In genomic region chr11:67439321-67440228, GRCh38 we compare ENCODE assay signal across 9 cellular contexts. TPM values are rescaled to one million over a fixed set of nuclear protein-coding genes. Genes with fewer than 3 reads are reported as not detected.
DNase-seq lines count a peak whose midpoint lies in the region; ATAC-seq and TF ChIP-seq lines count a peak whose summit lies in the region.
"Had no signal": no experiment of that assay in that cellular context is flagged by ENCODE, and none has a peak within 500 bp of the region (broad histone marks: within the 10 kb centered on the region; RNA-seq: fewer than 3 reads in every experiment).

No MANE protein-coding gene starts in this region.

- H3K36me3 Mint-ChIP-seq in CD8-positive, alpha-beta T cell: peaks cover 21% of the 10 kb centered on the region
- peaks cover 29% of the 10 kb centered on the region for H3K36me3 Mint-ChIP-seq in activated B cell treated with CpG ODN at 0.5 μM for 24 hours (ENCODE audit: low read depth)
- H3K36me3 Mint-ChIP-seq in stimulated activated naive CD8-positive, alpha-beta T cell treated with anti-CD3 and anti-CD28 coated beads, Interleukin-15, Interleukin-2, amounts not matched to agents 100 ng/mL and 50 ng/mL, for 24 hours (ENCODE audit: low read depth): peaks cover 21% of the 10 kb centered on the region

- peaks cover 61% of the 10 kb centered on the region for H3K4me1 Mint-ChIP-seq in CD8-positive, alpha-beta T cell (ENCODE audit: low read depth)
- peaks cover 77% of the 10 kb centered on the region for H3K4me1 Mint-ChIP-seq in activated B cell treated with CpG ODN at 0.5 μM for 24 hours
- peaks cover 68% of the 10 kb centered on the region for H3K4me1 Mint-ChIP-seq in stimulated activated naive CD8-positive, alpha-beta T cell treated with anti-CD3 and anti-CD28 coated beads, Interleukin-15, Interleukin-2, amounts not matched to agents 100 ng/mL and 50 ng/mL, for 24 hours (ENCODE audit: low read depth)

- no peak for TF ChIP-seq CTCF in CD8-positive, alpha-beta T cell (IDR thresholded peaks at IDR 0.05)
- TF ChIP-seq CTCF in HFF-Myc (IDR thresholded peaks at IDR 0.05; ENCODE audit: low read depth, low read length, missing control alignments) (peak; percentile 5), activated B cell treated with CpG ODN at 0.5 μM for 24 hours (IDR thresholded peaks at IDR 0.05) (no peak), gastroesophageal sphincter (IDR thresholded peaks at IDR 0.05) (no peak)

- no peaks in the 10 kb centered on the region for H3K9me3 ChIP-seq in CD8-positive, alpha-beta T cell (ENCODE audit: low read length)
- H3K9me3 ChIP-seq in gastroesophageal sphincter: no peaks in the 10 kb centered on the region

- peak in 2 of 7 experiments; percentile 32 to 60 for DNase-seq in CD8-positive, alpha-beta T cell
- DNase-seq in HFF-Myc (ENCODE audit: extremely low read depth, low read depth) (no peak), activated B cell treated with CpG ODN at 0.5 μM for 24 hours (peak; percentile 26)

- no peak for ATAC-seq in CD8-positive, alpha-beta T cell
- ATAC-seq in activated B cell treated with CpG ODN at 0.5 μM for 24 hours (ENCODE audit: low read depth) (no peak), gastroesophageal sphincter (no peak), HG03565 (IDR thresholded peaks at IDR 0.05; ENCODE audit: unreplicated experiment) (no peak), HG03175 (IDR thresholded peaks at IDR 0.05; ENCODE audit: unreplicated experiment) (no peak), GM18511 (IDR thresholded peaks at IDR 0.05; ENCODE audit: unreplicated experiment) (no peak)

- WGBS in gastroesophageal sphincter (ENCODE audit: low coverage in 1 of 2), 2 donors: 60% methylated on average over 2 of the region's 31 CpGs; no CpG with 5 or more reads in 1 of the 2 donors

- H3K4me3 Mint-ChIP-seq in CD8-positive, alpha-beta T cell: peak overlapping the region; percentile 89
- peak overlapping the region; percentile 96 for H3K4me3 Mint-ChIP-seq in activated B cell treated with CpG ODN at 0.5 μM for 24 hours
- H3K4me3 Mint-ChIP-seq in stimulated activated naive CD8-positive, alpha-beta T cell treated with anti-CD3 and anti-CD28 coated beads, Interleukin-15, Interleukin-2, amounts not matched to agents 100 ng/mL and 50 ng/mL, for 24 hours: peak overlapping the region; percentile 91

- no peak for TF ChIP-seq EP300 in gastroesophageal sphincter (IDR thresholded peaks at IDR 0.05)

- peaks cover 64% of the 10 kb centered on the region for H3K4me1 ChIP-seq in CD8-positive, alpha-beta T cell (ENCODE audit: insufficient read depth, low read length)
- H3K4me1 ChIP-seq in gastroesophageal sphincter: peaks cover 0 to 79% (median 15%) of the 10 kb centered on the region in 3 donors

- H3K27ac ChIP-seq in CD8-positive, alpha-beta T cell (ENCODE audit: low read depth, low read length): peak overlapping the region; percentile 34
- H3K27ac ChIP-seq in gastroesophageal sphincter: peak overlapping the region in 3 of 4 donors; percentile 50 to 66 (median 60)

- no peaks in the 10 kb centered on the region for H3K27me3 ChIP-seq in CD8-positive, alpha-beta T cell (ENCODE audit: insufficient read depth, low read length)
- no peaks in the 10 kb centered on the region for H3K27me3 ChIP-seq in gastroesophageal sphincter

- no peaks in the 10 kb centered on the region for H3K9me3 Mint-ChIP-seq in CD8-positive, alpha-beta T cell
- no peaks in the 10 kb centered on the region for H3K9me3 Mint-ChIP-seq in activated B cell treated with CpG ODN at 0.5 μM for 24 hours
- H3K9me3 Mint-ChIP-seq in stimulated activated naive CD8-positive, alpha-beta T cell treated with anti-CD3 and anti-CD28 coated beads, Interleukin-15, Interleukin-2, amounts not matched to agents 100 ng/mL and 50 ng/mL, for 24 hours: no peaks in the 10 kb centered on the region

- no peaks in the 10 kb centered on the region for H3K27me3 Mint-ChIP-seq in CD8-positive, alpha-beta T cell (ENCODE audit: low read depth)
- no peaks in the 10 kb centered on the region for H3K27me3 Mint-ChIP-seq in activated B cell treated with CpG ODN at 0.5 μM for 24 hours
- H3K27me3 Mint-ChIP-seq in stimulated activated naive CD8-positive, alpha-beta T cell treated with anti-CD3 and anti-CD28 coated beads, Interleukin-15, Interleukin-2, amounts not matched to agents 100 ng/mL and 50 ng/mL, for 24 hours: no peaks in the 10 kb centered on the region

- H3K4me3 ChIP-seq in CD8-positive, alpha-beta T cell (ENCODE audit: low read depth, low read length): peak overlapping the region; percentile 98
- H3K4me3 ChIP-seq in HFF-Myc (replicated peaks; ENCODE audit: low read depth, low read length) (no peak overlapping the region), gastroesophageal sphincter (no peak overlapping the region)

- no peak for TF ChIP-seq POLR2A in gastroesophageal sphincter (IDR thresholded peaks at IDR 0.05)

- CTCF ChIA-PET in CD8-positive, alpha-beta T cell (lab: Charles Lee): interaction anchor here (0.7 to 3.8 kb wide), 10 partner anchors 11 to 88 kb away, joined by 3 to 20 read pairs (median 4); no protein-coding TSS in a partner anchor
- CTCF ChIA-PET in activated B cell treated with CpG ODN at 0.5 μM for 24 hours (lab: Charles Lee): interaction anchor here (1.9 to 4.9 kb wide), 2 partner anchors 30 to 38 kb away, joined by 5 to 25 read pairs; partner anchors contain the start of gene PPP1CA

- POLR2A ChIA-PET in CD8-positive, alpha-beta T cell (lab: Charles Lee): interaction anchor here (0.6 to 13.3 kb wide), 10 partner anchors 20 to 200 kb away, joined by 3 to 317 read pairs (median 37); partner anchors contain the start of genes AIP, CARNS1, POLD4 and PPP1CA
- POLR2A ChIA-PET in activated B cell treated with CpG ODN at 0.5 μM for 24 hours (lab: Charles Lee): interaction anchor here (0.9 to 26.0 kb wide), 7 partner anchors 20 to 86 kb away, joined by 3 to 1417 read pairs (median 189); partner anchors contain the start of genes AIP, CABP4, CARNS1 and CLCF1

- peaks cover 14% of the 10 kb centered on the region for H3K36me3 ChIP-seq in CD8-positive, alpha-beta T cell (ENCODE audit: insufficient read depth, low read length)
- peaks cover 0 to 72% of the 10 kb centered on the region in 2 donors for H3K36me3 ChIP-seq in gastroesophageal sphincter

- H3K27ac Mint-ChIP-seq in CD8-positive, alpha-beta T cell: peak overlapping the region; percentile 94
- peak overlapping the region; percentile 88 for H3K27ac Mint-ChIP-seq in activated B cell treated with CpG ODN at 0.5 μM for 24 hours
- peak overlapping the region; percentile 94 for H3K27ac Mint-ChIP-seq in stimulated activated naive CD8-positive, alpha-beta T cell treated with anti-CD3 and anti-CD28 coated beads, Interleukin-15, Interleukin-2, amounts not matched to agents 100 ng/mL and 50 ng/mL, for 24 hours

- intact Hi-C loops in CD8-positive, alpha-beta T cell (cut with DNase I, micrococcal nuclease): no loop called here
- intact Hi-C loops in activated B cell treated with CpG ODN at 0.5 μM for 24 hours (cut with micrococcal nuclease): no loop called here

RNA-seq across cellular contexts. Expression of gene PTPRCAP, which starts 2.1 kb away (rescaled TPM):
- 100 to 1,000 TPM; 138 to 144 TPM for total RNA-seq in CD8-positive, alpha-beta T cell
- total RNA-seq in activated B cell treated with CpG ODN at 0.5 μM for 24 hours: 328 and 347 TPM in 2 replicates
- total RNA-seq in gastroesophageal sphincter: 1 to 10 TPM; 3.5 to 6.4 (median 4.2) TPM

RNA-seq across cellular contexts. Expression of gene CORO1B, which starts 3.7 kb away (rescaled TPM):
- total RNA-seq in CD8-positive, alpha-beta T cell: 1 to 10 TPM; 7.5 to 9.3 TPM
- total RNA-seq in activated B cell treated with CpG ODN at 0.5 μM for 24 hours: 34.0 and 39.7 TPM in 2 replicates
- total RNA-seq in gastroesophageal sphincter: 10 to 100 TPM; 48.3 to 82.4 (median 67.6) TPM

RNA-seq across cellular contexts. Expression of gene RPS6KB2, which starts 11.3 kb away (rescaled TPM):
- 10 to 100 TPM; 71.8 to 76.2 TPM for total RNA-seq in CD8-positive, alpha-beta T cell
- 66.9 and 74.5 TPM in 2 replicates for total RNA-seq in activated B cell treated with CpG ODN at 0.5 μM for 24 hours
- total RNA-seq in gastroesophageal sphincter: 10 to 100 TPM; 35.8 to 49.7 (median 45.6) TPM

RNA-seq across cellular contexts. Expression of gene GPR152, which starts 13.0 kb away (rescaled TPM):
- not detected for total RNA-seq in CD8-positive, alpha-beta T cell
- not detected in 2 replicates for total RNA-seq in activated B cell treated with CpG ODN at 0.5 μM for 24 hours
- not detected for total RNA-seq in gastroesophageal sphincter
- total RNA-seq: T-helper 1 cell treated with Interleukin-12 subunit alpha and Interleukin-12 subunit beta and Interleukin-4 antibody, amounts not matched to agents 30 ng/mL and 1 ng/mL, for 36 hours had no signal

RNA-seq across cellular contexts. Expression of gene CABP4, which starts 15.6 kb away (rescaled TPM):
- total RNA-seq in CD8-positive, alpha-beta T cell: 1 to 10 TPM; 5.0 to 5.2 TPM
- 2.1 and 3.0 TPM in 2 replicates for total RNA-seq in activated B cell treated with CpG ODN at 0.5 μM for 24 hours
- total RNA-seq in gastroesophageal sphincter: 1 to 10 TPM in 1 of 4 donors, under 1 TPM in 3; 0.13 to 2.4 (median 0.77) TPM

Comparison
In these comparisons a context has a peak if more than half of its experiments do, and no peak if none do; other contexts are left out.
1. RNA of gene PTPRCAP, which starts 2.1 kb away (total RNA-seq): 328 to 347 TPM in activated B cell treated with CpG ODN at 0.5 μM for 24 hours and 138 to 144 TPM in CD8-positive, alpha-beta T cell; 3.5 to 6.4 TPM in gastroesophageal sphincter; every median in the first group is over 10 times any median in the second.
2. Peak in every context shown above with its lines, with median percentiles within 50 percentile points of each other: H3K27ac Mint-ChIP-seq and H3K4me3 Mint-ChIP-seq.